ENCODE assay signal across 9 cellular contexts in genomic region chr5:146662229-146662628, GRCh38.
DNase-seq lines count a peak whose midpoint lies in the region; ATAC-seq, FAIRE-seq and TF ChIP-seq lines count a peak whose summit lies in the region.
"Had no signal": no experiment of that assay in that cellular context is flagged by ENCODE, and none has a peak within 500 bp of the region (broad histone marks: within the 10 kb centered on the region; RNA-seq: fewer than 3 reads in every experiment).

No MANE protein-coding gene starts in this region.

- H3K79me2 ChIP-seq in HepG2 (ENCODE audit: insufficient read depth, low read length): no peaks in the 10 kb centered on the region

- no peak overlapping the region for H3K9ac ChIP-seq in HepG2 (ENCODE audit: insufficient read depth, low read depth, low read length)

- no peak overlapping the region for H3K27ac ChIP-seq in CD4-positive, alpha-beta memory T cell (ENCODE audit: low read depth, low read length)
- no peak overlapping the region for H3K27ac ChIP-seq in HepG2 (ENCODE audit: extremely low read length, insufficient read depth, low read length)

- H4K20me1 ChIP-seq in HepG2 (ENCODE audit: insufficient read depth, low read length): no peaks in the 10 kb centered on the region

- peaks cover 0 to 5% (median 2%) of the 10 kb centered on the region in 4 donors for H3K4me1 Mint-ChIP-seq in CD4-positive, alpha-beta memory T cell
- peaks cover 22% of the 10 kb centered on the region for H3K4me1 Mint-ChIP-seq in WTC11
- H3K4me1 Mint-ChIP-seq: activated naive CD4-positive, alpha-beta T cell treated with anti-CD3 and anti-CD28 coated beads, Interleukin-2, amount 50 U/mL, for 24 hours had no signal

- DNase-seq in CD4-positive, alpha-beta memory T cell: peak in 4 of 5 donors; percentile 28 to 42 (median 40)
- DNase-seq in WTC11 (ENCODE audit: low spot score) (no peak), HepG2 (ENCODE audit: low spot score) (peak; percentile 19), GM03348 (ENCODE audit: low spot score) (no peak)
- DNase-seq in effector CD4-positive, alpha-beta T cell: no peak

- no peaks in the 10 kb centered on the region for H3K9me3 Mint-ChIP-seq in CD4-positive, alpha-beta memory T cell
- H3K9me3 Mint-ChIP-seq in WTC11: peaks cover 14% of the 10 kb centered on the region
- H3K9me3 Mint-ChIP-seq: activated naive CD4-positive, alpha-beta T cell treated with anti-CD3 and anti-CD28 coated beads, Interleukin-2, amount 50 U/mL, for 24 hours had no signal

- BruUV-seq in HepG2 (replicated peaks; lab: Mats Ljungman, UMichigan): no TSS peak

- no peak overlapping the region for H3K4me3 Mint-ChIP-seq in CD4-positive, alpha-beta memory T cell
- no peak overlapping the region for H3K4me3 Mint-ChIP-seq in WTC11
- H3K4me3 Mint-ChIP-seq: activated naive CD4-positive, alpha-beta T cell treated with anti-CD3 and anti-CD28 coated beads, Interleukin-2, amount 50 U/mL, for 24 hours had no signal

- no peaks in the 10 kb centered on the region for H3K36me3 ChIP-seq in CD4-positive, alpha-beta memory T cell (ENCODE audit: insufficient read depth, low read length)
- H3K36me3 ChIP-seq in HepG2 (replicated peaks in 1 of 2; ENCODE audit: control insufficient read depth in 1 of 2, insufficient read depth in 2 of 2, low read length in 2 of 2): no peaks in the 10 kb centered on the region

- H3K4me3 ChIP-seq in CD4-positive, alpha-beta memory T cell (ENCODE audit: low read length in 2 of 2): no peak overlapping the region
- no peak overlapping the region for H3K4me3 ChIP-seq in HepG2 (replicated peaks in 1 of 3; ENCODE audit: insufficient read depth in 1 of 3, low read depth in 2 of 3, low read length in 3 of 3)

- TF ChIP-seq POLR2A in HepG2 (IDR thresholded peaks at IDR 0.05; ENCODE audit: insufficient read depth in 1 of 2, low read depth in 2 of 2, low read length in 2 of 2): no peak

- H2AFZ ChIP-seq in HepG2 (ENCODE audit: low read length): no peak overlapping the region

- peak; percentile 52 for ATAC-seq in HG02759 (IDR thresholded peaks at IDR 0.05; ENCODE audit: unreplicated experiment)
- no peak for ATAC-seq in WTC11
- no peak for ATAC-seq in HepG2
- no peak for ATAC-seq in GM21619 (IDR thresholded peaks at IDR 0.05; ENCODE audit: unreplicated experiment)
- ATAC-seq in HG03045 (IDR thresholded peaks at IDR 0.05; ENCODE audit: unreplicated experiment): no peak

- WGBS in HepG2 (ENCODE audit: low lambda C conversion rate): 6% methylated on average over 1 of the region's 1 CpG

- H3K27me3 Mint-ChIP-seq in CD4-positive, alpha-beta memory T cell: no peaks in the 10 kb centered on the region
- H3K27me3 Mint-ChIP-seq in WTC11 (ENCODE audit: low read depth): no peaks in the 10 kb centered on the region
- H3K27me3 Mint-ChIP-seq: activated naive CD4-positive, alpha-beta T cell treated with anti-CD3 and anti-CD28 coated beads, Interleukin-2, amount 50 U/mL, for 24 hours had no signal

- FAIRE-seq in HepG2 (lab: Jason Lieb, UNC): peak; percentile 71

- POLR2A ChIA-PET in CD4-positive, alpha-beta memory T cell (lab: Charles Lee; ENCODE audit: partially characterized antibody): no interaction called here
- POLR2A ChIA-PET in WTC11 (lab: Charles Lee): no interaction called here
- POLR2A ChIA-PET in HepG2 (lab: Yijun Ruan, JAX): no interaction called here

- TF ChIP-seq EP300 in HepG2 (IDR thresholded peaks at IDR 0.05; ENCODE audit: low read depth in 2 of 2, low read length in 2 of 2) (no peak), HepG2 (CRISPR knock-in tag; IDR thresholded peaks at IDR 0.05; ENCODE audit: borderline replicate concordance) (no peak)

- no peaks in the 10 kb centered on the region for H3K9me3 ChIP-seq in CD4-positive, alpha-beta memory T cell (ENCODE audit: control insufficient read depth in 1 of 2, low read length in 2 of 2)
- H3K9me3 ChIP-seq in HepG2 (ENCODE audit: low read length): no peaks in the 10 kb centered on the region

- no peak for TF ChIP-seq RAD21 in HepG2 (CRISPR knock-in tag; IDR thresholded peaks at IDR 0.05)

- intact Hi-C loops in CD4-positive, alpha-beta memory T cell (cut with micrococcal nuclease): loop anchor here (1.0 to 10.0 kb wide), 5 partner anchors 129 to 527 kb away; partner anchors contain the start of gene PPP2R2B
- intact Hi-C loops in HepG2 (cut with micrococcal nuclease; ENCODE audit: unreplicated experiment): loop anchor here (1.0 kb wide), 1 partner anchor 304 kb away; no protein-coding TSS in a partner anchor

- no peaks in the 10 kb centered on the region for H3K36me3 Mint-ChIP-seq in CD4-positive, alpha-beta memory T cell
- H3K36me3 Mint-ChIP-seq in WTC11: no peaks in the 10 kb centered on the region
- H3K36me3 Mint-ChIP-seq: activated naive CD4-positive, alpha-beta T cell treated with anti-CD3 and anti-CD28 coated beads, Interleukin-2, amount 50 U/mL, for 24 hours had no signal

- H3K4me2 ChIP-seq in HepG2 (ENCODE audit: low read depth, low read length): no peak overlapping the region

- no peaks in the 10 kb centered on the region for H3K4me1 ChIP-seq in CD4-positive, alpha-beta memory T cell (ENCODE audit: insufficient read depth, low read length)
- no peaks in the 10 kb centered on the region for H3K4me1 ChIP-seq in HepG2 (ENCODE audit: insufficient read depth, low read length)

- in situ Hi-C loops in HepG2 (cut with HindIII; ENCODE audit: extremely low pct_ligation_motif_present, low pct_unique_long_range_greater_than_20kb): loop anchor here (25.0 kb wide), 1 partner anchor 525 kb away; no protein-coding TSS in a partner anchor

- no peaks in the 10 kb centered on the region for H3K27me3 ChIP-seq in CD4-positive, alpha-beta memory T cell (ENCODE audit: insufficient read depth, low read length)
- no peaks in the 10 kb centered on the region for H3K27me3 ChIP-seq in HepG2 (ENCODE audit: control insufficient read depth in 1 of 2, insufficient read depth in 2 of 2, low read length in 2 of 2)

- no peak overlapping the region for H3K27ac Mint-ChIP-seq in CD4-positive, alpha-beta memory T cell
- no peak overlapping the region for H3K27ac Mint-ChIP-seq in WTC11
- H3K27ac Mint-ChIP-seq: activated naive CD4-positive, alpha-beta T cell treated with anti-CD3 and anti-CD28 coated beads, Interleukin-2, amount 50 U/mL, for 24 hours had no signal

- peak; percentile 66 for TF ChIP-seq CTCF in WTC11 (IDR thresholded peaks at IDR 0.05)
- TF ChIP-seq CTCF in HepG2 (CRISPR knock-in tag; IDR thresholded peaks at IDR 0.05): peak; percentile 62

- CTCF ChIA-PET in CD4-positive, alpha-beta memory T cell (lab: Charles Lee; ENCODE audit: partially characterized antibody): interaction anchor here (1.1 to 10.8 kb wide), 6 partner anchors 13 to 303 kb away, joined by 3 to 159 read pairs (median 6); partner anchors contain the start of gene PPP2R2B
- CTCF ChIA-PET in WTC11 (lab: Charles Lee): no interaction called here
- CTCF ChIA-PET in HepG2 (lab: Yijun Ruan, JAX; ENCODE audit: low intra/inter-chr PET ratio, low total read pairs): interaction anchor here (2.0 kb wide), 1 partner anchor 304 kb away, joined by 13 read pairs; no protein-coding TSS in a partner anchor

TF ChIP-seq in WTC11, 78 proteins besides CTCF, POLR2A, EP300 and RAD21 (continues in another document):
- TF ChIP-seq ZBTB21 (CRISPR knock-in tag; IDR thresholded peaks at IDR 0.05; ENCODE audit: borderline replicate concordance): no peak
- TF ChIP-seq, protein P1, sequence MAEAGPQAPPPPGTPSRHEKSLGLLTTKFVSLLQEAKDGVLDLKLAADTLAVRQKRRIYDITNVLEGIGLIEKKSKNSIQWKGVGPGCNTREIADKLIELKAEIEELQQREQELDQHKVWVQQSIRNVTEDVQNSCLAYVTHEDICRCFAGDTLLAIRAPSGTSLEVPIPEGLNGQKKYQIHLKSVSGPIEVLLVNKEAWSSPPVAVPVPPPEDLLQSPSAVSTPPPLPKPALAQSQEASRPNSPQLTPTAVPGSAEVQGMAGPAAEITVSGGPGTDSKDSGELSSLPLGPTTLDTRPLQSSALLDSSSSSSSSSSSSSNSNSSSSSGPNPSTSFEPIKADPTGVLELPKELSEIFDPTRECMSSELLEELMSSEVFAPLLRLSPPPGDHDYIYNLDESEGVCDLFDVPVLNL (CRISPR knock-in tag; IDR thresholded peaks at IDR 0.05; ENCODE audit: borderline replicate concordance, low read depth): no peak
- TF ChIP-seq SP1 (CRISPR knock-in tag; conservative IDR thresholded peaks at IDR 0.05): no peak
- TF ChIP-seq USF1 (CRISPR knock-in tag; IDR thresholded peaks at IDR 0.05): no peak
- no peak for TF ChIP-seq PRRX2 (CRISPR knock-in tag; IDR thresholded peaks at IDR 0.05)
- TF ChIP-seq NFE2L1 (CRISPR knock-in tag; IDR thresholded peaks at IDR 0.05): no peak

TF ChIP-seq in HepG2, 621 proteins besides CTCF, POLR2A, EP300 and RAD21:
- TF ChIP-seq STAG1 (CRISPR knock-in tag; IDR thresholded peaks at IDR 0.05) (peak; percentile 45), SMC3 (IDR thresholded peaks at IDR 0.05; ENCODE audit: low read length) (peak; percentile 69), ZBTB7B (CRISPR knock-in tag; IDR thresholded peaks at IDR 0.05) (no peak)
- TF ChIP-seq, protein P2, sequence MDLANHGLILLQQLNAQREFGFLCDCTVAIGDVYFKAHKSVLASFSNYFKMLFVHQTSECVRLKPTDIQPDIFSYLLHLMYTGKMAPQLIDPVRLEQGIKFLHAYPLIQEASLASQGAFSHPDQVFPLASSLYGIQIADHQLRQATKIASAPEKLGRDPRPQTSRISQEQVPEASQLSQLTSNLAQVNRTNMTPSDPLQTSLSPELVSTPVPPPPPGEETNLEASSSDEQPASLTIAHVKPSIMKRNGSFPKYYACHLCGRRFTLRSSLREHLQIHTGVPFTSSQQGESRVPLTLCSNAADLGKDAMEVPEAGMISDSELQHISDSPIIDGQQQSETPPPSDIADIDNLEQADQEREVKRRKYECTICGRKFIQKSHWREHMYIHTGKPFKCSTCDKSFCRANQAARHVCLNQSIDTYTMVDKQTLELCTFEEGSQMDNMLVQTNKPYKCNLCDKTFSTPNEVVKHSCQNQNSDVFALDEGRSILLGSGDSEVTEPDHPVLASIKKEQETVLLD (CRISPR knock-in tag; IDR thresholded peaks at IDR 0.05; ENCODE audit: low read depth): no peak

Comparison
In these comparisons a context has a peak if more than half of its experiments do, and no peak if none do; other contexts are left out.
1. DNase-seq: peak in CD4-positive, alpha-beta memory T cell (4 of 5) and HepG2 (single experiment); none in WTC11 (single experiment), effector CD4-positive, alpha-beta T cell (single experiment) and GM03348 (single experiment).